ENCODE assay signal across 1 cellular context in the genomic region with DNA sequence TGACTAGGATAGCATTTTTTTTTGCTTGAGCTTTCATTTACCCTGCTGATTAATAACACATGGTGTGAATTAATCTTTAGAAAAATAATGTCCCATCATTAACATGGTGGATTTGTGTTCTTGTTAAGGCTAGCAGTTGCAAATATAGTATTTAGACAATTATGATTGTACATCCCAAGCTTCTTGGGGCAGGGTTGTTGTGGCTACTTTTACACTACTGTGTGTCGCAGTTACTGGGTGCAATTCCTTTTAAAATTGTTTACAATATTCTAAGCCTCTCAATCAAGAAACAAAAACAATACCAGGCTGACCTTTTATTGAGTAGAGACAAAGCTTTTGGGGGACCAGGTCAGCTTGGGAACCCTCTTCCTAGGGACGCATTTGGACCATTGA.
TF ChIP-seq lines count a peak whose summit lies in the region.

No MANE protein-coding gene starts in this region.

TF ChIP-seq in IMR-90, 13 proteins besides CTCF, POLR2A, EP300 and RAD21:
- TF ChIP-seq MAZ (IDR thresholded peaks at IDR 0.05; ENCODE audit: borderline replicate concordance, low read depth, low read length) = no peak
- TF ChIP-seq RFX5 (IDR thresholded peaks at IDR 0.05; ENCODE audit: low read depth, low read length) = no peak
- no peak for TF ChIP-seq SMC3 (IDR thresholded peaks at IDR 0.05; ENCODE audit: low read depth, low read length)
- no peak for TF ChIP-seq RCOR1 (IDR thresholded peaks at IDR 0.05; ENCODE audit: insufficient replicate concordance, low read length)
